In the genomic region with DNA sequence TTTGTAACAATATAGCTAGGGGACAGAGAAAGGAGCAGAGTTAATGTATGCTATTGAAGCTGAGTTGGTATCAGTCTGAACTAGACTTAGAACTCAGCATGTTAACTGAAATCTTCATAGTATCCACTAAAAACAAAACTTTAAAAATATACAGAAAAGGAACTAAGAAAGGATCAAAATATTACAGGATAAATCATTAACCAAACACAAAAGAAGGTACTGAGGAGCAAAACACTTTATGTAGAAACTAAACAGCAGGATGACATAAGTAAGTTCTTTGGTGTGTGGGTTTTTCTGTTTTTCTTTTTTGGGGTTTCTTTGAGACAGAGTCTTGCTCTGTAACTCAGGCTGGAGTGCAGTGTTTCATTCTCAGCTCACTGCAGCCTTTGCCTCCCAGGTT, we compare ENCODE assay signal across 7 cellular contexts.
ATAC-seq lines count a peak whose summit lies in the region.

No MANE protein-coding gene starts in this region.

- ATAC-seq in GM18858 (IDR thresholded peaks at IDR 0.05; ENCODE audit: unreplicated experiment) (peak; percentile 95), GM19395 (IDR thresholded peaks at IDR 0.05; ENCODE audit: unreplicated experiment) (peak; percentile 100), GM21526 (IDR thresholded peaks at IDR 0.05; ENCODE audit: low FRiP score, unreplicated experiment) (peak; percentile 87), HG02623 (IDR thresholded peaks at IDR 0.05; ENCODE audit: unreplicated experiment) (peak; percentile 88), HG02970 (IDR thresholded peaks at IDR 0.05; ENCODE audit: low FRiP score, unreplicated experiment) (peak; percentile 88), HG03135 (IDR thresholded peaks at IDR 0.05; ENCODE audit: unreplicated experiment) (peak; percentile 98), HG03460 (IDR thresholded peaks at IDR 0.05; ENCODE audit: unreplicated experiment) (peak; percentile 98)

Comparison
In these comparisons a context has a peak if more than half of its experiments do, and no peak if none do; other contexts are left out.
1. Peak in every context shown above with its lines: ATAC-seq.